ENCODE assay signal across 2 cellular contexts in genomic region chr20:25052255-25053206, GRCh38.
TF ChIP-seq lines count a peak whose summit lies in the region.

No MANE protein-coding gene starts in this region.

TF ChIP-seq in K562, 482 proteins besides CTCF, POLR2A, EP300 and RAD21:
- TF ChIP-seq ZNF280B (CRISPR knock-in tag; IDR thresholded peaks at IDR 0.05) (no peak), SMAD3 (CRISPR knock-in tag; conservative IDR thresholded peaks at IDR 0.05) (no peak), MEIS2 (IDR thresholded peaks at IDR 0.05; ENCODE audit: partially characterized antibody) (peak; percentile 13)
TF ChIP-seq in K562: peak in this region for 1.

TF ChIP-seq in HepG2, 621 proteins besides CTCF, POLR2A, EP300 and RAD21:
- TF ChIP-seq PAXIP1 (CRISPR knock-in tag; conservative IDR thresholded peaks at IDR 0.05), result no peak
- peak; percentile 89 for TF ChIP-seq ZNF629 (CRISPR knock-in tag; conservative IDR thresholded peaks at IDR 0.05)
- TF ChIP-seq NCOA1 (CRISPR knock-in tag; IDR thresholded peaks at IDR 0.05), result no peak
